ENCODE assay signal across 11 cellular contexts in the genomic region with DNA sequence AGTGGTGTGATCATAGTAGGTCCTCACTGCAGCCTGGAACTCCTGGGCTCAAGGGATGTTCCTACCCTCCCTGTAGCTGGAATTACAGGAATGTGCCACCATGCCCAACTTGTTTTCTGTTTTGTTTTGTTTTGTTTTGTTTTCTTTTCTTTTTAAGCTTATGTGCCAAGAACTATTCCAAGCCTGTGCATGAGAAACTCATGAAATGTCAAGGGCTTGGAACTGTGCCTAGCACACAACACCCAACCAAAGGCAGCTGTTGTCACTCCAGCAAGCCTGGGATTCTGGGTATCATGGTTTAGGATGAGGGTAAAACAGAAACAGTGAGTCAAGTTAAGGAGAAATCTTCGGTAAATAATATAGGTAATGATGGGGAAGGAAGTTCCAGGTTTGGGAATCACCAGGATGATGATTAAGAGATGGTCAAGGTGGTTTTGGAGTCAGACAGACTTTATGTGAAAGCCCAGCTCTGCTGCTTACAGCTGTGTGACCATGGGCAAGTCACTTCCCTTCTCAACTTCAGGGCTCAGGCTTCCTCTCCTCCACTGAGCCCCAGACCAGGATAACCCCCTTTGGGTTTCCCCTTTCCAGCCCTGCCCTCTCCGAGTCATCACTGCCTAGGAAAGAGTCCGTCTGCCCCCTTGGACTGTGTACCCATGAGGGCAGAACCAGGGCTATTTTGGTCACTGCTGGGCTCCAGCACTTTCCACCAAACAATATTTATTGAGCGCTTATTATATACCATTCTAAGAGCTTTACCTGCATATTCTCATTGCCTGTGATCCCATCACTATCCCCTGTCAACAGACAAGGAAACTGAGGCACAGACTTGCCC. TPM values are rescaled to one million over a fixed set of nuclear protein-coding genes. Genes with fewer than 3 reads are reported as not detected.
DNase-seq lines count a peak whose midpoint lies in the region; ATAC-seq and TF ChIP-seq lines count a peak whose summit lies in the region.
"Had no signal": no experiment of that assay in that cellular context is flagged by ENCODE, and none has a peak within 500 bp of the region (broad histone marks: within the 10 kb centered on the region; RNA-seq: fewer than 3 reads in every experiment).

No MANE protein-coding gene starts in this region.

- H3F3A ChIP-seq in GM23248 (ENCODE audit: insufficient read depth) (peaks cover 9% of the 10 kb centered on the region), SK-N-SH (replicated peaks; ENCODE audit: insufficient read depth) (no peaks in the 10 kb centered on the region)

- H4K20me1 ChIP-seq in GM23248 (ENCODE audit: insufficient read depth), result no peaks in the 10 kb centered on the region
- peaks cover 31% of the 10 kb centered on the region; the same call in 1 of the 2 replicates for H4K20me1 ChIP-seq in SK-N-SH (ENCODE audit: insufficient read depth)

- H3K4me3 ChIP-seq in GM23248, result no peak overlapping the region
- no peak overlapping the region for H3K4me3 ChIP-seq in brain microvascular endothelial cell (ENCODE audit: low read depth, low read length)
- no peak overlapping the region for H3K4me3 ChIP-seq in right cardiac atrium (ENCODE audit: low read length)
- no peak overlapping the region for H3K4me3 ChIP-seq in stomach smooth muscle (ENCODE audit: low read length in 2 of 2)
- H3K4me3 ChIP-seq in SK-N-SH (ENCODE audit: low read depth in 2 of 2, low read length in 1 of 2), result no peak overlapping the region
- H3K4me3 ChIP-seq: prostate gland had no signal

- in situ Hi-C loops in GM23248 (cut with MboI), result no loop called here
- in situ Hi-C loops in brain microvascular endothelial cell (cut with HindIII; ENCODE audit: low pct_ligation_motif_present, low sequenced_read_pairs), result no loop called here

- H2AFZ ChIP-seq in GM23248 (no peak overlapping the region), SK-N-SH (ENCODE audit: low read depth) (no peak overlapping the region)

- peaks cover 5% of the 10 kb centered on the region for H3K36me3 Mint-ChIP-seq in T-helper 2 cell treated with Interferon-gamma antibody and Interleukin-4, amounts not matched to agents 5 μg/mL and 100 μg/mL, for 36 hours (ENCODE audit: low read depth)

- intact Hi-C loops in right cardiac atrium (cut with DNase I), result no loop called here

- no peaks in the 10 kb centered on the region for H3K9me2 ChIP-seq in GM23248 (ENCODE audit: insufficient read depth)
- no peaks in the 10 kb centered on the region for H3K9me2 ChIP-seq in SK-N-SH

- peaks cover 37% of the 10 kb centered on the region for H3K36me3 ChIP-seq in GM23248 (ENCODE audit: low read depth)
- peaks cover 57% of the 10 kb centered on the region for H3K36me3 ChIP-seq in brain microvascular endothelial cell (replicated peaks)
- H3K36me3 ChIP-seq in stomach smooth muscle (ENCODE audit: control insufficient read depth in 2 of 2, insufficient read depth in 2 of 2, low read length in 2 of 2), result peaks cover 36 to 40% of the 10 kb centered on the region in 2 donors
- peaks cover 29 to 45% of the 10 kb centered on the region in 2 experiments for H3K36me3 ChIP-seq in SK-N-SH (replicated peaks in 1 of 2; ENCODE audit: control insufficient read depth in 1 of 2, insufficient read depth in 2 of 2, low read length in 1 of 2)

- no peak overlapping the region for H3K27ac Mint-ChIP-seq in T-helper 2 cell treated with Interferon-gamma antibody and Interleukin-4, amounts not matched to agents 5 μg/mL and 100 μg/mL, for 36 hours

- no peaks in the 10 kb centered on the region for H3K9me3 Mint-ChIP-seq in T-helper 2 cell treated with Interferon-gamma antibody and Interleukin-4, amounts not matched to agents 5 μg/mL and 100 μg/mL, for 36 hours

- no peaks in the 10 kb centered on the region for H3K27me3 ChIP-seq in GM23248 (replicated peaks; ENCODE audit: insufficient read depth)
- H3K27me3 ChIP-seq in brain microvascular endothelial cell (replicated peaks), result no peaks in the 10 kb centered on the region
- H3K27me3 ChIP-seq in right cardiac atrium (ENCODE audit: control insufficient read depth, insufficient read depth), result no peaks in the 10 kb centered on the region
- H3K27me3 ChIP-seq in stomach smooth muscle (ENCODE audit: control insufficient read depth in 1 of 2, insufficient read depth in 2 of 2, low read length in 2 of 2), result no peaks in the 10 kb centered on the region
- no peaks in the 10 kb centered on the region for H3K27me3 ChIP-seq in SK-N-SH (ENCODE audit: insufficient read depth)

- CTCF ChIA-PET in SK-N-SH (lab: Yijun Ruan, JAX), result interaction anchor here (0.9 to 2.6 kb wide), 3 partner anchors 9 to 78 kb away, joined by 3 to 16 read pairs (median 6); no protein-coding TSS in a partner anchor

- no peak for TF ChIP-seq EP300 in SK-N-SH (IDR thresholded peaks at IDR 0.05; ENCODE audit: borderline replicate concordance in 1 of 2, low read depth in 1 of 2, low read length in 1 of 2)

- POLR2A ChIA-PET in SK-N-SH (lab: Yijun Ruan, JAX), result no interaction called here

- H3K4me2 ChIP-seq in GM23248 (ENCODE audit: unreplicated experiment), result no peak overlapping the region
- H3K4me2 ChIP-seq in SK-N-SH, result no peak overlapping the region; the same call in 1 of the 2 replicates

- H3K4me1 ChIP-seq in GM23248 (ENCODE audit: insufficient read depth) (peaks cover 17% of the 10 kb centered on the region), right cardiac atrium (ENCODE audit: control insufficient read depth, insufficient read depth, low read length) (peaks cover 18% of the 10 kb centered on the region), stomach smooth muscle (ENCODE audit: control insufficient read depth, insufficient read depth, low read length) (peaks cover 9% of the 10 kb centered on the region), SK-N-SH (ENCODE audit: control insufficient read depth in 1 of 2, insufficient read depth in 2 of 2, low read depth in 1 of 2, low read length in 1 of 2) (no peaks in the 10 kb centered on the region)
- H3K4me1 ChIP-seq: prostate gland had no signal

- peak; percentile 33 to 50 for ATAC-seq in right cardiac atrium

- H3K4me1 Mint-ChIP-seq in T-helper 2 cell treated with Interferon-gamma antibody and Interleukin-4, amounts not matched to agents 5 μg/mL and 100 μg/mL, for 36 hours (ENCODE audit: low read depth), result no peaks in the 10 kb centered on the region

- H3K27ac ChIP-seq in GM23248 (peak overlapping the region; percentile 38), brain microvascular endothelial cell (no peak overlapping the region), right cardiac atrium (ENCODE audit: low read length) (peak overlapping the region; percentile 75), stomach smooth muscle (ENCODE audit: low read length) (peak overlapping the region; percentile 11), SK-N-SH (ENCODE audit: low read depth in 2 of 2, low read length in 1 of 2) (no peak overlapping the region)

- DNase-seq in GM23248 (peak; percentile 71), brain microvascular endothelial cell (peak; percentile 48), right cardiac atrium (peak in 2 of 3 donors; percentile 53 to 73), SK-N-SH (no peak), islet precursor cell (no peak)
- no peak for DNase-seq in T-helper 2 cell treated with Interferon-gamma antibody and Interleukin-4, amounts not matched to agents 5 μg/mL and 100 μg/mL, for 36 hours (ENCODE audit: low spot score)
- no peak for DNase-seq in activated naive CD4-positive, alpha-beta T cell (lab: John Stamatoyannopoulos, UW)
- DNase-seq: DMS53, NCI-H82 had no signal

- WGBS in GM23248 (ENCODE audit: low coverage in 1 of 2, low lambda C conversion rate in 2 of 2, missing lambda C conversion rate in 2 of 2), 2 experiments, result 66 to 69% methylated on average over 4 of the region's 4 CpGs
- 70% methylated on average over 4 of the region's 4 CpGs for WGBS in right cardiac atrium
- WGBS in SK-N-SH (ENCODE audit: low lambda C conversion rate), result 79% methylated on average over 4 of the region's 4 CpGs

- H3K9ac ChIP-seq in GM23248, result no peak overlapping the region
- no peak overlapping the region for H3K9ac ChIP-seq in stomach smooth muscle (ENCODE audit: low read length in 2 of 2)
- H3K9ac ChIP-seq in SK-N-SH, result no peak overlapping the region

- H3K4me3 Mint-ChIP-seq in T-helper 2 cell treated with Interferon-gamma antibody and Interleukin-4, amounts not matched to agents 5 μg/mL and 100 μg/mL, for 36 hours, result no peak overlapping the region

- H3K9me3 ChIP-seq in GM23248 (ENCODE audit: low read depth) (no peaks in the 10 kb centered on the region), right cardiac atrium (ENCODE audit: control insufficient read depth, low read length) (no peaks in the 10 kb centered on the region), stomach smooth muscle (ENCODE audit: control insufficient read depth in 2 of 2, low read length in 2 of 2) (no peaks in the 10 kb centered on the region), SK-N-SH (no peaks in the 10 kb centered on the region)
- H3K9me3 ChIP-seq: prostate gland had no signal

- H3K79me2 ChIP-seq in GM23248 (ENCODE audit: insufficient read depth), result peaks cover 85% of the 10 kb centered on the region
- H3K79me2 ChIP-seq in SK-N-SH (ENCODE audit: insufficient read depth), result peaks cover 85% of the 10 kb centered on the region

- TF ChIP-seq CTCF in brain microvascular endothelial cell (IDR thresholded peaks at IDR 0.05; ENCODE audit: low read depth, low read length, missing control alignments) (no peak), SK-N-SH (IDR thresholded peaks at IDR 0.05) (no peak)

- TF ChIP-seq RAD21 in SK-N-SH (IDR thresholded peaks at IDR 0.05; ENCODE audit: low read length), result no peak

- no peaks in the 10 kb centered on the region for H3K27me3 Mint-ChIP-seq in T-helper 2 cell treated with Interferon-gamma antibody and Interleukin-4, amounts not matched to agents 5 μg/mL and 100 μg/mL, for 36 hours (ENCODE audit: low read depth)

RNA-seq across cellular contexts. Expression of gene PVR, which starts 5.0 kb away (rescaled TPM):
- total RNA-seq in GM23248 (2014; rRNA removed; shearing (Covaris generic)), result 140 and 148 TPM in 2 replicates
- polyA plus RNA-seq in GM23248 (2016; fragmentation: Nextera tagmentation; extraction: Ambion mirVana) (58.8 and 63.3 TPM in 2 replicates), right cardiac atrium (27.3 TPM), SK-N-SH (2012; rRNA removed) (90.2 and 90.8 TPM in 2 replicates)
- total RNA-seq in right cardiac atrium, result 10 to 100 TPM; 25.0 to 44.8 (median 33.9) TPM
- polyA plus RNA-seq in SK-N-SH (2012; cell fraction: cytosol; rRNA removed), result 51.9 and 73.3 TPM in 2 replicates
- 65.6 and 91.5 TPM in 2 replicates for polyA plus RNA-seq in SK-N-SH (2012; cell fraction: nucleus; rRNA removed)

RNA-seq across cellular contexts. Expression of gene CEACAM19, which starts 22.5 kb away (rescaled TPM):
- 0.51 and 1.9 TPM in 2 replicates for total RNA-seq in GM23248 (2014; rRNA removed; shearing (Covaris generic))
- polyA plus RNA-seq in GM23248 (2016; fragmentation: Nextera tagmentation; extraction: Ambion mirVana) (1.3 and 1.7 TPM in 2 replicates), right cardiac atrium (4.4 TPM), SK-N-SH (2012; rRNA removed) (1.4 and 2.0 TPM in 2 replicates)
- 1 to 10 TPM; 1.8 to 6.1 (median 2.3) TPM for total RNA-seq in right cardiac atrium
- 0.35 and 0.49 TPM in 2 replicates for polyA plus RNA-seq in SK-N-SH (2012; cell fraction: cytosol; rRNA removed)
- 11.3 and 11.7 TPM in 2 replicates for polyA plus RNA-seq in SK-N-SH (2012; cell fraction: nucleus; rRNA removed)

RNA-seq across cellular contexts. Expression of gene IGSF23, which starts 35.4 kb away (rescaled TPM):
- total RNA-seq in GM23248 (2014; rRNA removed; shearing (Covaris generic)), result not detected in 2 replicates
- polyA plus RNA-seq in GM23248 (2016; fragmentation: Nextera tagmentation; extraction: Ambion mirVana), result 0.63 and 0.79 TPM in 2 replicates
- not detected for total RNA-seq in right cardiac atrium
- polyA plus RNA-seq in right cardiac atrium, result not detected
- polyA plus RNA-seq in SK-N-SH (2012; rRNA removed), result 0.08 and 0.10 TPM in 2 replicates
- 0.08 TPM in 2 replicates for polyA plus RNA-seq in SK-N-SH (2012; cell fraction: cytosol; rRNA removed)
- polyA plus RNA-seq in SK-N-SH (2012; cell fraction: nucleus; rRNA removed), result 0.05 TPM in 1 of 2 replicates, not detected in the other
- total RNA-seq: prostate gland had no signal

RNA-seq across cellular contexts. Expression of gene CEACAM16, which starts 50.2 kb away (rescaled TPM):
- total RNA-seq in GM23248 (2014; rRNA removed; shearing (Covaris generic)), result not detected in 2 replicates
- polyA plus RNA-seq in GM23248 (2016; fragmentation: Nextera tagmentation; extraction: Ambion mirVana) (not detected in 2 replicates), right cardiac atrium (not detected), SK-N-SH (2012; rRNA removed) (not detected in 2 replicates)
- not detected for total RNA-seq in right cardiac atrium
- polyA plus RNA-seq in SK-N-SH (2012; cell fraction: cytosol; rRNA removed), result not detected in 2 replicates
- 0.04 TPM in 1 of 2 replicates, not detected in the other for polyA plus RNA-seq in SK-N-SH (2012; cell fraction: nucleus; rRNA removed)
- total RNA-seq: prostate gland had no signal

Comparison
In these comparisons a context has a peak if more than half of its experiments do, and no peak if none do; other contexts are left out.
1. DNase-seq: peak in GM23248 (single experiment), brain microvascular endothelial cell (single experiment) and right cardiac atrium (2 of 3); none in T-helper 2 cell treated with Interferon-gamma antibody and Interleukin-4, amounts not matched to agents 5 μg/mL and 100 μg/mL, for 36 hours (single experiment), SK-N-SH (single experiment), islet precursor cell (single experiment) and activated naive CD4-positive, alpha-beta T cell (0 of 4).
2. H3K27ac ChIP-seq: peak in GM23248 (single experiment), right cardiac atrium (single experiment) and stomach smooth muscle (single experiment); none in brain microvascular endothelial cell (single experiment) and SK-N-SH (0 of 2).